ENCODE assay signal across 8 cellular contexts in the genomic region with DNA sequence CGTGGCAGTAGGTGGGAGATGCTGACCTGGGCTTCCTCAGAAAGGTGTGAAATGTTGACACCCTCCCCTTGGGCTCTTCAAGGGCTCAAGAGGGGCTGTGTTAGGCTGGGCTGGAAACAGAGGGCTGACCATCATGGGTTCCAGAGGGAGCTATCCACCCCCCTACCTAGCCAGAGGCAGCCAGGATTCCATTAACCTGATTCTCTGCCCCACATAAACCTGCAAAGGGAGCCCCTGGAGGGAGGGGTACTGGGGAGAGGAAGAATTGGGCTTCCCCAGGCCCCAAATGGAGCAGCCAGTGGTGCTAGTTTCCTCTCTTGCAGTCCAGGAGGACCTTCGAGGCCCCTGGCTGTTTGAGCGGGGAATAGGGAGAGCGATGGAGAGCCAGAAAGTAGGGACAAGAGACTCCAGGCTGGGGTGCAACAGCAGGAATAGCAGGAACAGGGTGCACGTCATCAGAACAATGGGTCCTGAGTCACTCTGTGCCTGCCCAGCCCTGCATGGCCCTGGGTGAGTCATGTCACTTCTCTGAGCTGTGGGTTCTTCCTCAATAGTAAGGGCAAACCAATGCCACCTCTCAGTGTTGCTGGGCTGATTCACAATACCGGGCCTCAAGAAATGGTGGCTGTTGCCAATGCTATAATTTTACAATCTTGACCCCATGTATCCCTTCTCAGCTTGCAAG.
A peak's percentile ranks its signal among the peaks of the same experiment; 100 is the strongest.
DNase-seq lines count a peak whose midpoint lies in the region; ATAC-seq, FAIRE-seq and TF ChIP-seq lines count a peak whose summit lies in the region.

No MANE protein-coding gene starts in this region.

- no peaks in the 10 kb centered on the region for H4K20me1 ChIP-seq in HCT116 (ENCODE audit: insufficient read depth)

- TF ChIP-seq RAD21 in HCT116 (IDR thresholded peaks at IDR 0.05; ENCODE audit: low read depth) = peak; percentile 38; the same call in 1 of the 2 replicates

- no peaks in the 10 kb centered on the region for H3K79me2 ChIP-seq in HCT116 (ENCODE audit: insufficient read depth, low read length)

- peak overlapping the region; percentile 67 for H3K9ac ChIP-seq in HCT116 (ENCODE audit: low read length)

- no peaks in the 10 kb centered on the region for H3K9me3 ChIP-seq in HCT116 (ENCODE audit: control insufficient read depth in 1 of 2, insufficient read depth in 1 of 2, low read depth in 1 of 2, low read length in 2 of 2)

- TF ChIP-seq POLR2A in HCT116 (IDR thresholded peaks at IDR 0.05; ENCODE audit: borderline replicate concordance, extremely low read depth, insufficient read depth, insufficient read length) (no peak), GM12891 (IDR thresholded peaks at IDR 0.05; ENCODE audit: low read depth, low read length) (no peak)

- H3K4me1 ChIP-seq in HCT116 (ENCODE audit: control insufficient read depth in 1 of 2, insufficient read depth in 2 of 2, low read length in 2 of 2) = peaks cover 60 to 78% of the 10 kb centered on the region in 2 experiments

- ATAC-seq in HCT116 = peak; percentile 93

- no peaks in the 10 kb centered on the region for H3K27me3 ChIP-seq in HCT116 (ENCODE audit: insufficient read depth, low read length)
- H3K27me3 ChIP-seq in kidney epithelial cell (ENCODE audit: control insufficient read depth, insufficient read depth, low read length) = no peaks in the 10 kb centered on the region

- H3K4me3 ChIP-seq in HCT116 (replicated peaks in 1 of 2; ENCODE audit: low read depth in 1 of 2, low read length in 2 of 2) (peak overlapping the region; percentile 12 to 45), kidney epithelial cell (ENCODE audit: low read depth, low read length) (no peak overlapping the region)

- H3K36me3 ChIP-seq in HCT116 (ENCODE audit: control insufficient read depth in 1 of 2, insufficient read depth in 2 of 2, low read length in 2 of 2) (no peaks in the 10 kb centered on the region), kidney epithelial cell (ENCODE audit: control insufficient read depth, insufficient read depth, low read length) (peaks cover 1% of the 10 kb centered on the region)

- FAIRE-seq in GM12891 (lab: Jason Lieb, UNC) = no peak

- DNase-seq in 8988T = peak; percentile 54
- DNase-seq in HCT116 (ENCODE audit: low read depth, low spot score) = peak; percentile 94
- DNase-seq in UCSD-AML1 (lab: John Stamatoyannopoulos, UW; ENCODE audit: unreplicated experiment) = peak; percentile 26
- peak; percentile 95 for DNase-seq in kidney epithelial cell (ENCODE audit: low read depth)
- DNase-seq in GM13977 (ENCODE audit: low spot score) = no peak
- DNase-seq in NCI-H2107 (lab: John Stamatoyannopoulos, UW) = no peak
- no peak for DNase-seq in GM12891 (ENCODE audit: insufficient read length, low spot score)
- no peak for DNase-seq in activated CD4-positive, CD25-positive, alpha-beta regulatory T cell treated with anti-CD3 and anti-CD28 coated beads, Interleukin-2, amount 50 U/mL, for 72 hours

- POLR2A ChIA-PET in HCT116 (lab: Charles Lee) = no interaction called here

- RAD21 ChIA-PET in HCT116 (lab: Charles Lee; ENCODE audit: low non-redundant PET in 1 of 2, low total read pairs in 2 of 2, uncharacterized antibody in 2 of 2, unreplicated experiment in 2 of 2) = no interaction called here

- CTCF ChIA-PET in HCT116 (lab: Charles Lee) = interaction anchor here (1.0 kb wide), 1 partner anchor 128 kb away, joined by 3 read pairs; no protein-coding TSS in a partner anchor

- H3K27ac ChIP-seq in HCT116 (ENCODE audit: low read depth, low read length) = peak overlapping the region; percentile 93

- in situ Hi-C loops in GM13977 (cut with MboI; ENCODE audit: low pct_unique_long_range_greater_than_20kb, low sequenced_read_pairs, unreplicated experiment) = no loop called here

- no peak for TF ChIP-seq CTCF in HCT116 (IDR thresholded peaks at IDR 0.05 in 2 of 3, conservative IDR thresholded peaks at IDR 0.05 in 1 of 3; ENCODE audit: borderline replicate concordance in 1 of 3, insufficient read depth in 1 of 3, low read depth in 2 of 3, low read length in 2 of 3)
- no peak for TF ChIP-seq CTCF in kidney epithelial cell (IDR thresholded peaks at IDR 0.05; ENCODE audit: insufficient read depth, low read length, poor library complexity, severe bottlenecking)
- TF ChIP-seq CTCF in GM13977 (IDR thresholded peaks at IDR 0.05; ENCODE audit: extremely low read depth, insufficient read depth, missing control alignments) = no peak

- intact Hi-C loops in HCT116 (cut with micrococcal nuclease) = no loop called here

- no peaks in the 10 kb centered on the region for H3K9me2 ChIP-seq in HCT116 (ENCODE audit: insufficient read depth)

- H2AFZ ChIP-seq in HCT116 (ENCODE audit: low read depth, low read length, poor library complexity, severe bottlenecking) = peak overlapping the region; percentile 47

- H3K4me2 ChIP-seq in HCT116 (ENCODE audit: low read length) = peak overlapping the region; percentile 76

- BruUV-seq in HCT116 (replicated peaks; lab: Mats Ljungman, UMichigan) = TSS peak; percentile 99

TF ChIP-seq in HCT116, 20 proteins besides CTCF, POLR2A, EP300 and RAD21:
- TF ChIP-seq SRF (IDR thresholded peaks at IDR 0.05; ENCODE audit: low read depth) (no peak; the same call in 1 of the 2 replicates), JUND (IDR thresholded peaks at IDR 0.05) (peak; percentile 99), EZH2phosphoT487 (IDR thresholded peaks at IDR 0.05; ENCODE audit: borderline replicate concordance) (no peak), YY1 (IDR thresholded peaks at IDR 0.05; ENCODE audit: extremely low read depth, insufficient replicate concordance, low read depth, low read length) (no peak), FOSL1 (IDR thresholded peaks at IDR 0.05; ENCODE audit: low read depth) (peak; percentile 96), SP1 (IDR thresholded peaks at IDR 0.05; ENCODE audit: low read depth) (peak; percentile 94), CBX3 (IDR thresholded peaks at IDR 0.05; ENCODE audit: low read depth) (peak; percentile 95), POLR2AphosphoS5 (IDR thresholded peaks at IDR 0.05; ENCODE audit: low read depth, low read length) (peak; percentile 82), TCF7L2 (IDR thresholded peaks at IDR 0.05; ENCODE audit: borderline replicate concordance, extremely low read depth, insufficient read depth, insufficient read length) (no peak), ZFX (IDR thresholded peaks at IDR 0.05) (no peak)
- TF ChIP-seq, protein P1, sequence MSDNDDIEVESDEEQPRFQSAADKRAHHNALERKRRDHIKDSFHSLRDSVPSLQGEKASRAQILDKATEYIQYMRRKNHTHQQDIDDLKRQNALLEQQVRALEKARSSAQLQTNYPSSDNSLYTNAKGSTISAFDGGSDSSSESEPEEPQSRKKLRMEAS (IDR thresholded peaks at IDR 0.05) = peak; percentile 63
TF ChIP-seq in HCT116: peak in this region for 6.

TF ChIP-seq in GM12891, 5 proteins besides CTCF, POLR2A, EP300 and RAD21:
- TF ChIP-seq POU2F2 (IDR thresholded peaks at IDR 0.05; ENCODE audit: low read depth, low read length) = no peak
- no peak for TF ChIP-seq POLR2AphosphoS5 (IDR thresholded peaks at IDR 0.05; ENCODE audit: low read depth, low read length)
- no peak for TF ChIP-seq TAF1 (IDR thresholded peaks at IDR 0.05; ENCODE audit: low read depth, low read length)
- TF ChIP-seq SPI1 (IDR thresholded peaks at IDR 0.05; ENCODE audit: low read depth, low read length) = no peak
- TF ChIP-seq PAX5 (IDR thresholded peaks at IDR 0.05; ENCODE audit: insufficient read depth, low read length, severe bottlenecking) = no peak

Comparison
In these comparisons a context has a peak if more than half of its experiments do, and no peak if none do; other contexts are left out.
1. DNase-seq: peak in 8988T (single experiment), HCT116 (single experiment), UCSD-AML1 (single experiment) and kidney epithelial cell (single experiment); none in GM13977 (single experiment), NCI-H2107 (single experiment), GM12891 (single experiment) and activated CD4-positive, CD25-positive, alpha-beta regulatory T cell treated with anti-CD3 and anti-CD28 coated beads, Interleukin-2, amount 50 U/mL, for 72 hours (single experiment).